In the genomic region with DNA sequence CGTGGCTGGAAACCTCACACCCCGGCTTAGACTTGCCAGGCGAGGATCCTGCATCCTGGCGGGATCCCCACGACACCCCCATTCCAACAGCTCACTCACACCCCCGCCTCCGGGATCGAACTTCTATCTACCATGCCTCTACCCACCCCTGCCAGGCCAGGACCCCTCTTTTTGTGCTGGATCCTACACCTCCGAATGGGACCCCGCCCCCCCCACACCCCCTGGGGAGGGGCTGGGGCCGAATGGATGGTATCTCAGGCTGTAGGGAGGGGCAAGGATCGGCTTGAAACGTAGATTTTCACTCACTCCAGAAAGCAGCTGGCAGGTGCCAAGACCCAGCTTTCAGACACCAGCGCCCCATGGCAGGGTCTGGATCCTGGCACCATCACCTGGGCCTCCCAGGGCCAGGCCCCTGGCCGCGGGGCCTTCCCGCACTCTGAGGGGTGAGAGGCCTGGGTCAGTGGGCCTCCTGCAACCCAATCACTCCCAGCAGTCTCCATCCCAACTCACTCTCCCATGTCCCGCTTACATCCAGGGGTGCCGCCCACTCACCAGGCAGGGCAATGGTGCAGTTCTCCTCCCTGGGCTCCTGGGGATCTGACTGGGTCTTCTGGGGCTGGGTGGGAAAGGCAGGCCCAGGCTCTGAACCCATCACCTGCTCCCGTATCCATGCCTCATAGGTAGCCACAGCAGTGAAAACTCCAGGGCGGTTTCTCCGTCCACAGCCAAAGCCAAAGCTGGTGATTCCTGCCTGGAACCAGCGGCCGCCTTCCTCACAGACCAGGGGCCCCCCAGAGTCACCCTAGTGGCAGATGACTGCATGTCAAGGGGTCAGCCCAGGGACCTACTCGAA, we compare ENCODE assay signal across 1 cellular context.
TF ChIP-seq lines count a peak whose summit lies in the region.

No MANE protein-coding gene starts in this region.

TF ChIP-seq in K562, 482 proteins besides CTCF, POLR2A, EP300 and RAD21:
- TF ChIP-seq, protein P1, sequence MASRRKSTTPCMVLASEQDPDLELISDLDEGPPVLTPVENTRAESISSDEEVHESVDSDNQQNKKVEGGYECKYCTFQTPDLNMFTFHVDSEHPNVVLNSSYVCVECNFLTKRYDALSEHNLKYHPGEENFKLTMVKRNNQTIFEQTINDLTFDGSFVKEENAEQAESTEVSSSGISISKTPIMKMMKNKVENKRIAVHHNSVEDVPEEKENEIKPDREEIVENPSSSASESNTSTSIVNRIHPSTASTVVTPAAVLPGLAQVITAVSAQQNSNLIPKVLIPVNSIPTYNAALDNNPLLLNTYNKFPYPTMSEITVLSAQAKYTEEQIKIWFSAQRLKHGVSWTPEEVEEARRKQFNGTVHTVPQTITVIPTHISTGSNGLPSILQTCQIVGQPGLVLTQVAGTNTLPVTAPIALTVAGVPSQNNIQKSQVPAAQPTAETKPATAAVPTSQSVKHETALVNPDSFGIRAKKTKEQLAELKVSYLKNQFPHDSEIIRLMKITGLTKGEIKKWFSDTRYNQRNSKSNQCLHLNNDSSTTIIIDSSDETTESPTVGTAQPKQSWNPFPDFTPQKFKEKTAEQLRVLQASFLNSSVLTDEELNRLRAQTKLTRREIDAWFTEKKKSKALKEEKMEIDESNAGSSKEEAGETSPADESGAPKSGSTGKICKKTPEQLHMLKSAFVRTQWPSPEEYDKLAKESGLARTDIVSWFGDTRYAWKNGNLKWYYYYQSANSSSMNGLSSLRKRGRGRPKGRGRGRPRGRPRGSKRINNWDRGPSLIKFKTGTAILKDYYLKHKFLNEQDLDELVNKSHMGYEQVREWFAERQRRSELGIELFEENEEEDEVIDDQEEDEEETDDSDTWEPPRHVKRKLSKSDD (conservative IDR thresholded peaks at IDR 0.05; ENCODE audit: low read length), result no peak
- TF ChIP-seq SLC30A9 (CRISPR knock-in tag; IDR thresholded peaks at IDR 0.05) (no peak), ZFP30 (CRISPR knock-in tag; IDR thresholded peaks at IDR 0.05; ENCODE audit: borderline replicate concordance) (no peak), MAZ (CRISPR knock-in tag; conservative IDR thresholded peaks at IDR 0.05 in 1 of 2, IDR thresholded peaks at IDR 0.05 in 1 of 2) (no peak), FOS (IDR thresholded peaks at IDR 0.05; ENCODE audit: extremely low read depth, insufficient read length) (no peak), TCF3 (CRISPR knock-in tag; IDR thresholded peaks at IDR 0.05) (no peak), RB1 (IDR thresholded peaks at IDR 0.05; ENCODE audit: low read depth) (no peak), PTBP1 (IDR thresholded peaks at IDR 0.05; ENCODE audit: low read depth, low read length) (no peak), ZC3H4 (CRISPR knock-in tag; IDR thresholded peaks at IDR 0.05; ENCODE audit: borderline replicate concordance) (0 out of 2 replicates have a peak, but pooled peaks have one; percentile 6)
- TF ChIP-seq, protein P2, sequence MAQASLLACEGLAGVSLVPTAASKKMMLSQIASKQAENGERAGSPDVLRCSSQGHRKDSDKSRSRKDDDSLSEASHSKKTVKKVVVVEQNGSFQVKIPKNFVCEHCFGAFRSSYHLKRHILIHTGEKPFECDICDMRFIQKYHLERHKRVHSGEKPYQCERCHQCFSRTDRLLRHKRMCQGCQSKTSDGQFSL (CRISPR knock-in tag; IDR thresholded peaks at IDR 0.05), result peak; percentile 74
- TF ChIP-seq, protein P2 (tag; IDR thresholded peaks at IDR 0.05), result no peak
- TF ChIP-seq, protein P3, sequence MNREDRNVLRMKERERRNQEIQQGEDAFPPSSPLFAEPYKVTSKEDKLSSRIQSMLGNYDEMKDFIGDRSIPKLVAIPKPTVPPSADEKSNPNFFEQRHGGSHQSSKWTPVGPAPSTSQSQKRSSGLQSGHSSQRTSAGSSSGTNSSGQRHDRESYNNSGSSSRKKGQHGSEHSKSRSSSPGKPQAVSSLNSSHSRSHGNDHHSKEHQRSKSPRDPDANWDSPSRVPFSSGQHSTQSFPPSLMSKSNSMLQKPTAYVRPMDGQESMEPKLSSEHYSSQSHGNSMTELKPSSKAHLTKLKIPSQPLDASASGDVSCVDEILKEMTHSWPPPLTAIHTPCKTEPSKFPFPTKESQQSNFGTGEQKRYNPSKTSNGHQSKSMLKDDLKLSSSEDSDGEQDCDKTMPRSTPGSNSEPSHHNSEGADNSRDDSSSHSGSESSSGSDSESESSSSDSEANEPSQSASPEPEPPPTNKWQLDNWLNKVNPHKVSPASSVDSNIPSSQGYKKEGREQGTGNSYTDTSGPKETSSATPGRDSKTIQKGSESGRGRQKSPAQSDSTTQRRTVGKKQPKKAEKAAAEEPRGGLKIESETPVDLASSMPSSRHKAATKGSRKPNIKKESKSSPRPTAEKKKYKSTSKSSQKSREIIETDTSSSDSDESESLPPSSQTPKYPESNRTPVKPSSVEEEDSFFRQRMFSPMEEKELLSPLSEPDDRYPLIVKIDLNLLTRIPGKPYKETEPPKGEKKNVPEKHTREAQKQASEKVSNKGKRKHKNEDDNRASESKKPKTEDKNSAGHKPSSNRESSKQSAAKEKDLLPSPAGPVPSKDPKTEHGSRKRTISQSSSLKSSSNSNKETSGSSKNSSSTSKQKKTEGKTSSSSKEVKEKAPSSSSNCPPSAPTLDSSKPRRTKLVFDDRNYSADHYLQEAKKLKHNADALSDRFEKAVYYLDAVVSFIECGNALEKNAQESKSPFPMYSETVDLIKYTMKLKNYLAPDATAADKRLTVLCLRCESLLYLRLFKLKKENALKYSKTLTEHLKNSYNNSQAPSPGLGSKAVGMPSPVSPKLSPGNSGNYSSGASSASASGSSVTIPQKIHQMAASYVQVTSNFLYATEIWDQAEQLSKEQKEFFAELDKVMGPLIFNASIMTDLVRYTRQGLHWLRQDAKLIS (CRISPR knock-in tag; IDR thresholded peaks at IDR 0.05), result no peak
- TF ChIP-seq, protein P4, sequence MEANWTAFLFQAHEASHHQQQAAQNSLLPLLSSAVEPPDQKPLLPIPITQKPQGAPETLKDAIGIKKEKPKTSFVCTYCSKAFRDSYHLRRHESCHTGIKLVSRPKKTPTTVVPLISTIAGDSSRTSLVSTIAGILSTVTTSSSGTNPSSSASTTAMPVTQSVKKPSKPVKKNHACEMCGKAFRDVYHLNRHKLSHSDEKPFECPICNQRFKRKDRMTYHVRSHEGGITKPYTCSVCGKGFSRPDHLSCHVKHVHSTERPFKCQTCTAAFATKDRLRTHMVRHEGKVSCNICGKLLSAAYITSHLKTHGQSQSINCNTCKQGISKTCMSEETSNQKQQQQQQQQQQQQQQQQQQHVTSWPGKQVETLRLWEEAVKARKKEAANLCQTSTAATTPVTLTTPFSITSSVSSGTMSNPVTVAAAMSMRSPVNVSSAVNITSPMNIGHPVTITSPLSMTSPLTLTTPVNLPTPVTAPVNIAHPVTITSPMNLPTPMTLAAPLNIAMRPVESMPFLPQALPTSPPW (CRISPR knock-in tag; IDR thresholded peaks at IDR 0.05), result no peak
- TF ChIP-seq, protein P5, sequence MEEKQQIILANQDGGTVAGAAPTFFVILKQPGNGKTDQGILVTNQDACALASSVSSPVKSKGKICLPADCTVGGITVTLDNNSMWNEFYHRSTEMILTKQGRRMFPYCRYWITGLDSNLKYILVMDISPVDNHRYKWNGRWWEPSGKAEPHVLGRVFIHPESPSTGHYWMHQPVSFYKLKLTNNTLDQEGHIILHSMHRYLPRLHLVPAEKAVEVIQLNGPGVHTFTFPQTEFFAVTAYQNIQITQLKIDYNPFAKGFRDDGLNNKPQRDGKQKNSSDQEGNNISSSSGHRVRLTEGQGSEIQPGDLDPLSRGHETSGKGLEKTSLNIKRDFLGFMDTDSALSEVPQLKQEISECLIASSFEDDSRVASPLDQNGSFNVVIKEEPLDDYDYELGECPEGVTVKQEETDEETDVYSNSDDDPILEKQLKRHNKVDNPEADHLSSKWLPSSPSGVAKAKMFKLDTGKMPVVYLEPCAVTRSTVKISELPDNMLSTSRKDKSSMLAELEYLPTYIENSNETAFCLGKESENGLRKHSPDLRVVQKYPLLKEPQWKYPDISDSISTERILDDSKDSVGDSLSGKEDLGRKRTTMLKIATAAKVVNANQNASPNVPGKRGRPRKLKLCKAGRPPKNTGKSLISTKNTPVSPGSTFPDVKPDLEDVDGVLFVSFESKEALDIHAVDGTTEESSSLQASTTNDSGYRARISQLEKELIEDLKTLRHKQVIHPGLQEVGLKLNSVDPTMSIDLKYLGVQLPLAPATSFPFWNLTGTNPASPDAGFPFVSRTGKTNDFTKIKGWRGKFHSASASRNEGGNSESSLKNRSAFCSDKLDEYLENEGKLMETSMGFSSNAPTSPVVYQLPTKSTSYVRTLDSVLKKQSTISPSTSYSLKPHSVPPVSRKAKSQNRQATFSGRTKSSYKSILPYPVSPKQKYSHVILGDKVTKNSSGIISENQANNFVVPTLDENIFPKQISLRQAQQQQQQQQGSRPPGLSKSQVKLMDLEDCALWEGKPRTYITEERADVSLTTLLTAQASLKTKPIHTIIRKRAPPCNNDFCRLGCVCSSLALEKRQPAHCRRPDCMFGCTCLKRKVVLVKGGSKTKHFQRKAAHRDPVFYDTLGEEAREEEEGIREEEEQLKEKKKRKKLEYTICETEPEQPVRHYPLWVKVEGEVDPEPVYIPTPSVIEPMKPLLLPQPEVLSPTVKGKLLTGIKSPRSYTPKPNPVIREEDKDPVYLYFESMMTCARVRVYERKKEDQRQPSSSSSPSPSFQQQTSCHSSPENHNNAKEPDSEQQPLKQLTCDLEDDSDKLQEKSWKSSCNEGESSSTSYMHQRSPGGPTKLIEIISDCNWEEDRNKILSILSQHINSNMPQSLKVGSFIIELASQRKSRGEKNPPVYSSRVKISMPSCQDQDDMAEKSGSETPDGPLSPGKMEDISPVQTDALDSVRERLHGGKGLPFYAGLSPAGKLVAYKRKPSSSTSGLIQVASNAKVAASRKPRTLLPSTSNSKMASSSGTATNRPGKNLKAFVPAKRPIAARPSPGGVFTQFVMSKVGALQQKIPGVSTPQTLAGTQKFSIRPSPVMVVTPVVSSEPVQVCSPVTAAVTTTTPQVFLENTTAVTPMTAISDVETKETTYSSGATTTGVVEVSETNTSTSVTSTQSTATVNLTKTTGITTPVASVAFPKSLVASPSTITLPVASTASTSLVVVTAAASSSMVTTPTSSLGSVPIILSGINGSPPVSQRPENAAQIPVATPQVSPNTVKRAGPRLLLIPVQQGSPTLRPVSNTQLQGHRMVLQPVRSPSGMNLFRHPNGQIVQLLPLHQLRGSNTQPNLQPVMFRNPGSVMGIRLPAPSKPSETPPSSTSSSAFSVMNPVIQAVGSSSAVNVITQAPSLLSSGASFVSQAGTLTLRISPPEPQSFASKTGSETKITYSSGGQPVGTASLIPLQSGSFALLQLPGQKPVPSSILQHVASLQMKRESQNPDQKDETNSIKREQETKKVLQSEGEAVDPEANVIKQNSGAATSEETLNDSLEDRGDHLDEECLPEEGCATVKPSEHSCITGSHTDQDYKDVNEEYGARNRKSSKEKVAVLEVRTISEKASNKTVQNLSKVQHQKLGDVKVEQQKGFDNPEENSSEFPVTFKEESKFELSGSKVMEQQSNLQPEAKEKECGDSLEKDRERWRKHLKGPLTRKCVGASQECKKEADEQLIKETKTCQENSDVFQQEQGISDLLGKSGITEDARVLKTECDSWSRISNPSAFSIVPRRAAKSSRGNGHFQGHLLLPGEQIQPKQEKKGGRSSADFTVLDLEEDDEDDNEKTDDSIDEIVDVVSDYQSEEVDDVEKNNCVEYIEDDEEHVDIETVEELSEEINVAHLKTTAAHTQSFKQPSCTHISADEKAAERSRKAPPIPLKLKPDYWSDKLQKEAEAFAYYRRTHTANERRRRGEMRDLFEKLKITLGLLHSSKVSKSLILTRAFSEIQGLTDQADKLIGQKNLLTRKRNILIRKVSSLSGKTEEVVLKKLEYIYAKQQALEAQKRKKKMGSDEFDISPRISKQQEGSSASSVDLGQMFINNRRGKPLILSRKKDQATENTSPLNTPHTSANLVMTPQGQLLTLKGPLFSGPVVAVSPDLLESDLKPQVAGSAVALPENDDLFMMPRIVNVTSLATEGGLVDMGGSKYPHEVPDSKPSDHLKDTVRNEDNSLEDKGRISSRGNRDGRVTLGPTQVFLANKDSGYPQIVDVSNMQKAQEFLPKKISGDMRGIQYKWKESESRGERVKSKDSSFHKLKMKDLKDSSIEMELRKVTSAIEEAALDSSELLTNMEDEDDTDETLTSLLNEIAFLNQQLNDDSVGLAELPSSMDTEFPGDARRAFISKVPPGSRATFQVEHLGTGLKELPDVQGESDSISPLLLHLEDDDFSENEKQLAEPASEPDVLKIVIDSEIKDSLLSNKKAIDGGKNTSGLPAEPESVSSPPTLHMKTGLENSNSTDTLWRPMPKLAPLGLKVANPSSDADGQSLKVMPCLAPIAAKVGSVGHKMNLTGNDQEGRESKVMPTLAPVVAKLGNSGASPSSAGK (IDR thresholded peaks at IDR 0.05), result no peak
